10 cellular contexts compared by ENCODE assay signal in genomic region chr15:66080791-66081475, GRCh38.
DNase-seq lines count a peak whose midpoint lies in the region; TF ChIP-seq lines count a peak whose summit lies in the region.
"Had no signal": no experiment of that assay in that cellular context is flagged by ENCODE, and none has a peak within 500 bp of the region (broad histone marks: within the 10 kb centered on the region; RNA-seq: fewer than 3 reads in every experiment).

No MANE protein-coding gene starts in this region.

- no peaks in the 10 kb centered on the region for H3K36me3 ChIP-seq in right atrium auricular region
- no peaks in the 10 kb centered on the region for H3K36me3 ChIP-seq in thyroid gland
- H3K36me3 ChIP-seq in esophagus muscularis mucosa, result no peaks in the 10 kb centered on the region

- peaks cover 0 to 9% of the 10 kb centered on the region in 2 donors for H3K4me1 ChIP-seq in right atrium auricular region
- H3K4me1 ChIP-seq in thyroid gland, result peaks cover 0 to 9% of the 10 kb centered on the region in 2 donors
- peaks cover 0 to 13% (median 10%) of the 10 kb centered on the region in 4 donors for H3K4me1 ChIP-seq in esophagus muscularis mucosa

- intact Hi-C loops in thyroid gland (cut with DNase I) (no loop called here), esophagus muscularis mucosa (cut with DNase I) (no loop called here)

- H3K4me3 ChIP-seq in right atrium auricular region, result no peak overlapping the region
- H3K4me3 ChIP-seq in thyroid gland (replicated peaks in 1 of 3), result no peak overlapping the region
- no peak overlapping the region for H3K4me3 ChIP-seq in esophagus muscularis mucosa

- DNase-seq in DMS79 treated with DMSO at 0.1 percent for 48 hours (lab: John Stamatoyannopoulos, UW), result peak; percentile 8
- no peak for DNase-seq in DMS79 (lab: John Stamatoyannopoulos, UW)
- DNase-seq in SW480 (ENCODE audit: low spot score), result peak; percentile 53
- DNase-seq in right atrium auricular region (ENCODE audit: low spot score), result no peak
- DNase-seq in thyroid gland, result peak; percentile 60 to 68
- no peak for DNase-seq in esophagus muscularis mucosa (ENCODE audit: extremely low spot score)
- DNase-seq in SK-N-DZ (ENCODE audit: low spot score), result no peak
- no peak for DNase-seq in NCI-H69 (lab: John Stamatoyannopoulos, UW)
- DNase-seq: activated T-cell treated with anti-CD3 and anti-CD28 coated beads, Interleukin-2, amount 50 U/mL, for 24 hours; NCI-H2081 treated with DMSO at 0.1 percent for 48 hours had no signal

- 34 to 60% methylated on average over 10 to 24 of the region's 24 CpGs for WGBS in thyroid gland, 2 donors
- 59% methylated on average over 21 of the region's 24 CpGs for WGBS in esophagus muscularis mucosa

- H3K9me3 ChIP-seq in right atrium auricular region, result no peaks in the 10 kb centered on the region
- no peaks in the 10 kb centered on the region for H3K9me3 ChIP-seq in thyroid gland
- no peaks in the 10 kb centered on the region for H3K9me3 ChIP-seq in esophagus muscularis mucosa

- H3K27ac ChIP-seq in right atrium auricular region (peak overlapping the region; percentile 23 to 68), thyroid gland (no peak overlapping the region), esophagus muscularis mucosa (replicated peaks in 1 of 4) (peak overlapping the region in 1 of 4 donors; percentile 32)

- no peak for TF ChIP-seq CTCF in right atrium auricular region (IDR thresholded peaks at IDR 0.05)
- TF ChIP-seq CTCF in thyroid gland (IDR thresholded peaks at IDR 0.05), result no peak
- peak in 1 of 3 experiments; percentile 3 for TF ChIP-seq CTCF in esophagus muscularis mucosa (IDR thresholded peaks at IDR 0.05)

- H3K27me3 ChIP-seq in right atrium auricular region (no peaks in the 10 kb centered on the region), thyroid gland (no peaks in the 10 kb centered on the region), esophagus muscularis mucosa (peaks cover 0 to 18% (median 0%) of the 10 kb centered on the region in 4 donors)

- TF ChIP-seq POLR2A in thyroid gland (IDR thresholded peaks at IDR 0.05) (no peak), esophagus muscularis mucosa (IDR thresholded peaks at IDR 0.05; ENCODE audit: low read depth) (no peak)

- no peak for TF ChIP-seq EP300 in esophagus muscularis mucosa (IDR thresholded peaks at IDR 0.05)

Comparison
In these comparisons a context has a peak if more than half of its experiments do, and no peak if none do; other contexts are left out.
1. DNase-seq: peak in DMS79 treated with DMSO at 0.1 percent for 48 hours (single experiment), SW480 (single experiment) and thyroid gland (2 of 2); none in DMS79 (single experiment), right atrium auricular region (single experiment), esophagus muscularis mucosa (single experiment), SK-N-DZ (single experiment) and NCI-H69 (single experiment).
2. H3K27ac ChIP-seq: peak in right atrium auricular region (2 of 2); none in thyroid gland (0 of 3).